ENCODE assay signal across 1 cellular context in genomic region chr6:42106663-42107023, GRCh38.
TF ChIP-seq lines count a peak whose summit lies in the region.

No MANE protein-coding gene starts in this region.

TF ChIP-seq in H1, 55 proteins besides CTCF, POLR2A, EP300 and RAD21:
- TF ChIP-seq ATF3 (IDR thresholded peaks at IDR 0.05; ENCODE audit: insufficient read depth, low read depth, low read length) = no peak
- no peak for TF ChIP-seq SAP30 (IDR thresholded peaks at IDR 0.05; ENCODE audit: insufficient read depth, insufficient replicate concordance, low read length)
- no peak for TF ChIP-seq CHD1 (IDR thresholded peaks at IDR 0.05; ENCODE audit: low read depth, low read length)
- TF ChIP-seq E2F6 (IDR thresholded peaks at IDR 0.05) = no peak
- no peak for TF ChIP-seq SRF (IDR thresholded peaks at IDR 0.05; ENCODE audit: low read depth, low read length)
- no peak for TF ChIP-seq MAX (IDR thresholded peaks at IDR 0.05)
- no peak for TF ChIP-seq KDM5A (IDR thresholded peaks at IDR 0.05; ENCODE audit: low read length)
- TF ChIP-seq GTF2F1 (IDR thresholded peaks at IDR 0.05; ENCODE audit: borderline replicate concordance, low read depth, low read length) = no peak
- no peak for TF ChIP-seq EZH2 (IDR thresholded peaks at IDR 0.05; ENCODE audit: low read depth, low read length, severe bottlenecking)
- no peak for TF ChIP-seq HDAC2 (IDR thresholded peaks at IDR 0.05; ENCODE audit: borderline replicate concordance in 1 of 2, low read depth in 2 of 2, low read length in 2 of 2)
- TF ChIP-seq SIN3A (conservative IDR thresholded peaks at IDR 0.05 in 1 of 2, IDR thresholded peaks at IDR 0.05 in 1 of 2; ENCODE audit: low read depth in 1 of 2, low read length in 2 of 2) = no peak
- TF ChIP-seq KDM1A (IDR thresholded peaks at IDR 0.05; ENCODE audit: borderline replicate concordance, low read length) = no peak
- no peak for TF ChIP-seq RBBP5 (IDR thresholded peaks at IDR 0.05; ENCODE audit: borderline replicate concordance, low read depth, low read length)
- TF ChIP-seq CHD2 (IDR thresholded peaks at IDR 0.05; ENCODE audit: low read length) = no peak
- no peak for TF ChIP-seq HDAC6 (IDR thresholded peaks at IDR 0.05; ENCODE audit: low read depth, low read length)
